In the genomic region with DNA sequence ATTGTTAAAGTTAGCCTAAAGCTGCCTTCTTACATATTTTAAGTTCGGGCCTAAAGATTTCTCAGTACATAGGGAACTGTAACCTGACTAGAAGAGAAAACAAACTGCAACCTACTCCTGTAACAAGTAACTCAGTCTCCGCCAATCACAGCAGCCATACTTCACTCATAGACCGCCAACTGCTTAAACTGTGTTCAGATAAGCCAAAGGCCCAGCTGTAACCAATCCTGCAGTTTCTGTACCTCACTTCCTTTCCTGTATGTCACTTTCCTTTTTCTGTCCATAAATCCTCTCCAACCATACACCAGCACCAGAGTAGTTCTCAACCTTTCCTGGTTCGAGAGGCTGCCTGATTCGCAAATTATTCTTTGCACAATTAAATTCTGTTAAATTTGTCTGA, we compare ENCODE assay signal across 24 cellular contexts. TPM values are rescaled to one million over a fixed set of nuclear protein-coding genes. Genes with fewer than 3 reads are reported as not detected.
DNase-seq lines count a peak whose midpoint lies in the region; ATAC-seq and TF ChIP-seq lines count a peak whose summit lies in the region.
"Had no signal": no experiment of that assay in that cellular context is flagged by ENCODE, and none has a peak within 500 bp of the region (broad histone marks: within the 10 kb centered on the region; RNA-seq: fewer than 3 reads in every experiment).

No MANE protein-coding gene starts in this region.

- H3K27ac ChIP-seq in CD8-positive, alpha-beta T cell (ENCODE audit: low read depth, low read length): no peak overlapping the region
- no peak overlapping the region for H3K27ac ChIP-seq in endodermal cell (ENCODE audit: low read depth, low read length)
- no peak overlapping the region for H3K27ac ChIP-seq in prostate gland
- H3K27ac ChIP-seq: cardiac muscle cell, heart right ventricle, upper lobe of right lung had no signal

- no peaks in the 10 kb centered on the region for H3K36me3 ChIP-seq in CD8-positive, alpha-beta T cell (ENCODE audit: insufficient read depth, low read length)
- no peaks in the 10 kb centered on the region for H3K36me3 ChIP-seq in endodermal cell (ENCODE audit: control insufficient read depth, insufficient read depth, low read length)
- no peaks in the 10 kb centered on the region for H3K36me3 ChIP-seq in prostate gland
- H3K36me3 ChIP-seq: cardiac muscle cell, heart right ventricle, upper lobe of right lung had no signal

- POLR2A ChIA-PET in activated CD4-positive, alpha-beta T cell treated with anti-CD3 and anti-CD28 coated beads, Interleukin-2, amount 10 ng/mL, durations not matched to agents 7 days and 5 days (lab: Charles Lee): no interaction called here
- POLR2A ChIA-PET in CD8-positive, alpha-beta T cell (lab: Charles Lee): no interaction called here
- POLR2A ChIA-PET in T-cell (lab: Charles Lee): no interaction called here

- peaks cover 56% of the 10 kb centered on the region for H3K4me1 ChIP-seq in CD8-positive, alpha-beta T cell (ENCODE audit: insufficient read depth, low read length)
- no peaks in the 10 kb centered on the region for H3K4me1 ChIP-seq in endodermal cell (ENCODE audit: control insufficient read depth, insufficient read depth, low read length)
- H3K4me1 ChIP-seq in prostate gland (replicated peaks): peaks cover 3% of the 10 kb centered on the region

- no peak for TF ChIP-seq CTCF in CD8-positive, alpha-beta T cell (IDR thresholded peaks at IDR 0.05)
- TF ChIP-seq CTCF in endodermal cell (conservative IDR thresholded peaks at IDR 0.05): no peak
- no peak for TF ChIP-seq CTCF in prostate gland (IDR thresholded peaks at IDR 0.05)
- TF ChIP-seq CTCF in osteocyte (IDR thresholded peaks at IDR 0.05): no peak

- peak overlapping the region; percentile 62 for H3K27ac Mint-ChIP-seq in activated CD4-positive, alpha-beta T cell treated with anti-CD3 and anti-CD28 coated beads, Interleukin-2, amount 10 ng/mL, durations not matched to agents 7 days and 5 days
- H3K27ac Mint-ChIP-seq in CD8-positive, alpha-beta T cell: peak overlapping the region; percentile 6
- H3K27ac Mint-ChIP-seq in T-cell (peak overlapping the region; percentile 56 to 60), endodermal cell (peak overlapping the region; percentile 47), osteocyte (ENCODE audit: unreplicated experiment) (no peak overlapping the region)
- H3K27ac Mint-ChIP-seq: progenitor cell of endocrine pancreas had no signal

- intact Hi-C loops in CD8-positive, alpha-beta T cell (cut with DNase I, micrococcal nuclease): no loop called here
- intact Hi-C loops in prostate gland (cut with DNase I): no loop called here

- H3K4me3 Mint-ChIP-seq in activated CD4-positive, alpha-beta T cell treated with anti-CD3 and anti-CD28 coated beads, Interleukin-2, amount 10 ng/mL, durations not matched to agents 7 days and 5 days: no peak overlapping the region
- no peak overlapping the region for H3K4me3 Mint-ChIP-seq in CD8-positive, alpha-beta T cell
- H3K4me3 Mint-ChIP-seq in T-cell: no peak overlapping the region
- H3K4me3 Mint-ChIP-seq in endodermal cell: no peak overlapping the region
- H3K4me3 Mint-ChIP-seq in osteocyte (ENCODE audit: unreplicated experiment): no peak overlapping the region
- H3K4me3 Mint-ChIP-seq: nephron had no signal

- peaks cover 66% of the 10 kb centered on the region for H3K4me1 Mint-ChIP-seq in activated CD4-positive, alpha-beta T cell treated with anti-CD3 and anti-CD28 coated beads, Interleukin-2, amount 10 ng/mL, durations not matched to agents 7 days and 5 days
- peaks cover 85% of the 10 kb centered on the region for H3K4me1 Mint-ChIP-seq in CD8-positive, alpha-beta T cell (ENCODE audit: low read depth)
- H3K4me1 Mint-ChIP-seq in T-cell (peaks cover 74 to 92% (median 90%) of the 10 kb centered on the region in 3 donors), endodermal cell (peaks cover 12% of the 10 kb centered on the region), osteocyte (ENCODE audit: unreplicated experiment) (peaks cover 43% of the 10 kb centered on the region)

- H3K9me3 Mint-ChIP-seq in activated CD4-positive, alpha-beta T cell treated with anti-CD3 and anti-CD28 coated beads, Interleukin-2, amount 10 ng/mL, durations not matched to agents 7 days and 5 days: no peaks in the 10 kb centered on the region
- no peaks in the 10 kb centered on the region for H3K9me3 Mint-ChIP-seq in CD8-positive, alpha-beta T cell
- H3K9me3 Mint-ChIP-seq in T-cell (no peaks in the 10 kb centered on the region), endodermal cell (no peaks in the 10 kb centered on the region), osteocyte (ENCODE audit: unreplicated experiment) (no peaks in the 10 kb centered on the region)
- H3K9me3 Mint-ChIP-seq: nephron had no signal

- CTCF ChIA-PET in activated CD4-positive, alpha-beta T cell treated with anti-CD3 and anti-CD28 coated beads, Interleukin-2, amount 10 ng/mL, durations not matched to agents 7 days and 5 days (lab: Charles Lee): no interaction called here
- CTCF ChIA-PET in CD8-positive, alpha-beta T cell (lab: Charles Lee): no interaction called here
- CTCF ChIA-PET in T-cell (lab: Charles Lee): no interaction called here

- H3K4me3 ChIP-seq in CD8-positive, alpha-beta T cell (ENCODE audit: low read depth, low read length): no peak overlapping the region
- no peak overlapping the region for H3K4me3 ChIP-seq in endodermal cell (ENCODE audit: low read length)
- no peak overlapping the region for H3K4me3 ChIP-seq in prostate gland
- H3K4me3 ChIP-seq: cardiac muscle cell, heart right ventricle, upper lobe of right lung had no signal

- WGBS in endodermal cell (ENCODE audit: insufficient coverage in 1 of 2, insufficient read length in 1 of 2), 2 experiments: 94% methylated on average over 5 of the region's 5 CpGs
- 96% methylated on average over 5 of the region's 5 CpGs for WGBS in prostate gland

- H3K9me3 ChIP-seq in CD8-positive, alpha-beta T cell (ENCODE audit: low read length): no peaks in the 10 kb centered on the region
- H3K9me3 ChIP-seq in endodermal cell (ENCODE audit: control insufficient read depth, low read length) (no peaks in the 10 kb centered on the region), prostate gland (no peaks in the 10 kb centered on the region)
- H3K9me3 ChIP-seq: BE2C, heart right ventricle, SK-N-SH, upper lobe of right lung had no signal

- no peak for ATAC-seq in CD8-positive, alpha-beta T cell
- ATAC-seq in T-cell (replicated peaks in 1 of 4): no peak
- ATAC-seq in HG03457 (IDR thresholded peaks at IDR 0.05; ENCODE audit: unreplicated experiment): no peak
- ATAC-seq: heart right ventricle, left lobe of liver, upper lobe of right lung had no signal

- peaks cover 31% of the 10 kb centered on the region for H3K36me3 Mint-ChIP-seq in activated CD4-positive, alpha-beta T cell treated with anti-CD3 and anti-CD28 coated beads, Interleukin-2, amount 10 ng/mL, durations not matched to agents 7 days and 5 days (ENCODE audit: low read depth)
- H3K36me3 Mint-ChIP-seq in CD8-positive, alpha-beta T cell: peaks cover 14% of the 10 kb centered on the region
- H3K36me3 Mint-ChIP-seq in T-cell: peaks cover 13% of the 10 kb centered on the region
- no peaks in the 10 kb centered on the region for H3K36me3 Mint-ChIP-seq in endodermal cell (ENCODE audit: low read depth)
- no peaks in the 10 kb centered on the region for H3K36me3 Mint-ChIP-seq in osteocyte (ENCODE audit: unreplicated experiment)

- no peaks in the 10 kb centered on the region for H3K27me3 ChIP-seq in CD8-positive, alpha-beta T cell (ENCODE audit: insufficient read depth, low read length)
- H3K27me3 ChIP-seq in endodermal cell (ENCODE audit: control insufficient read depth, insufficient read depth, low read length, poor library complexity, severe bottlenecking): no peaks in the 10 kb centered on the region
- no peaks in the 10 kb centered on the region for H3K27me3 ChIP-seq in prostate gland (replicated peaks; ENCODE audit: insufficient read depth)
- H3K27me3 ChIP-seq: BE2C, cardiac muscle cell, heart right ventricle, upper lobe of right lung had no signal

- no peaks in the 10 kb centered on the region for H3K27me3 Mint-ChIP-seq in activated CD4-positive, alpha-beta T cell treated with anti-CD3 and anti-CD28 coated beads, Interleukin-2, amount 10 ng/mL, durations not matched to agents 7 days and 5 days
- no peaks in the 10 kb centered on the region for H3K27me3 Mint-ChIP-seq in CD8-positive, alpha-beta T cell (ENCODE audit: low read depth)
- no peaks in the 10 kb centered on the region for H3K27me3 Mint-ChIP-seq in T-cell
- no peaks in the 10 kb centered on the region for H3K27me3 Mint-ChIP-seq in endodermal cell (ENCODE audit: insufficient read depth)
- no peaks in the 10 kb centered on the region for H3K27me3 Mint-ChIP-seq in osteocyte (ENCODE audit: unreplicated experiment)
- H3K27me3 Mint-ChIP-seq: progenitor cell of endocrine pancreas had no signal

- TF ChIP-seq POLR2A in prostate gland (IDR thresholded peaks at IDR 0.05): no peak

- no peak for DNase-seq in activated CD4-positive, alpha-beta T cell treated with anti-CD3 and anti-CD28 coated beads, Interleukin-2, amount 10 ng/mL, durations not matched to agents 7 days and 5 days
- no peak for DNase-seq in activated CD4-positive, alpha-beta T cell treated with anti-CD3 and anti-CD28 coated beads for 4 hours
- no peak for DNase-seq in CD8-positive, alpha-beta T cell
- no peak for DNase-seq in T-cell
- DNase-seq in endodermal cell: no peak
- DNase-seq in prostate gland (ENCODE audit: low spot score): no peak
- no peak for DNase-seq in osteocyte (ENCODE audit: extremely low spot score, unreplicated experiment)
- DNase-seq: activated CD4-positive, CD25-positive, alpha-beta regulatory T cell treated with anti-CD3 and anti-CD28 coated beads, Interleukin-2, amount 50 U/mL, for 72 hours; activated effector memory CD4-positive, alpha-beta T cell treated with Interleukin-2 at 50 U/mL for 16 hours; BE2C; dermis blood vessel endothelial cell; heart right ventricle; IMR-90; NCI-H1436 treated with DMSO at 0.1 percent for 48 hours; NCI-H526; RPMI8226; SK-N-SH; substantia nigra; upper lobe of right lung had no signal

- no peak overlapping the region for H3K9ac ChIP-seq in endodermal cell (ENCODE audit: extremely low read depth, low read length, poor library complexity, severe bottlenecking)
- H3K9ac ChIP-seq: SK-N-SH had no signal

RNA-seq across cellular contexts. Expression of gene GLG1, which starts 41.5 kb away (rescaled TPM):
- 100 to 1,000 TPM; 151 to 157 TPM for total RNA-seq in activated CD4-positive, alpha-beta T cell treated with anti-CD3 and anti-CD28 coated beads, Interleukin-2, amount 10 ng/mL, durations not matched to agents 7 days and 5 days
- 10 to 100 TPM; 73.7 to 79.4 TPM for total RNA-seq in CD8-positive, alpha-beta T cell
- total RNA-seq in T-cell (100 to 1,000 TPM; 159 to 216 (median 167) TPM), endodermal cell (100 to 1,000 TPM; 120 to 136 TPM), prostate gland (100 to 1,000 TPM; 135 to 189 TPM), osteocyte (241 and 255 TPM in 2 replicates)
- polyA plus RNA-seq in endodermal cell (2013, experiment 1 of 2): 94.6 TPM
- 93.6 TPM for polyA plus RNA-seq in endodermal cell (2013, experiment 2 of 2)
